27 cellular contexts compared by ENCODE assay signal in genomic region chr11:114719562-114719961, GRCh38. TPM values are rescaled to one million over a fixed set of nuclear protein-coding genes. Genes with fewer than 3 reads are reported as not detected.
"Had no signal": no experiment of that assay in that cellular context is flagged by ENCODE, and none has a peak within 500 bp of the region (broad histone marks: within the 10 kb centered on the region; RNA-seq: fewer than 3 reads in every experiment).

No MANE protein-coding gene starts in this region.

- H3K4me3 Mint-ChIP-seq: stimulated activated naive B cell treated with anti-CD40 and anti-IgM and Interleukin-4, amounts not matched to agents 10 μg/mL and 1 μg/mL and 100 μg/mL, for 72 hours; stimulated activated naive CD8-positive, alpha-beta T cell treated with anti-CD3 and anti-CD28 coated beads, Interleukin-15, amount 100 ng/mL, for 72 hours; stimulated activated naive CD8-positive, alpha-beta T cell treated with anti-CD3 and anti-CD28 coated beads, Interleukin-15, Interleukin-2, amounts not matched to agents 100 ng/mL and 50 ng/mL, for 24 hours; type B pancreatic cell had no signal

- H3K4me3 ChIP-seq: stomach, suprapubic skin, testis, thoracic aorta, thyroid gland, tibial artery, tibial nerve, transverse colon, upper lobe of left lung, upper lobe of right lung, uterus, vagina had no signal

- ATAC-seq: stimulated activated naive B cell treated with anti-CD40 and anti-IgM and Interleukin-4, amounts not matched to agents 10 μg/mL and 1 μg/mL and 100 μg/mL, for 72 hours; stimulated activated naive CD8-positive, alpha-beta T cell treated with anti-CD3 and anti-CD28 coated beads, Interleukin-15, amount 100 ng/mL, for 72 hours; stimulated activated naive CD8-positive, alpha-beta T cell treated with anti-CD3 and anti-CD28 coated beads, Interleukin-15, Interleukin-2, amounts not matched to agents 100 U/mL and 50 U/mL, for 24 hours; upper lobe of right lung had no signal

- H3K27ac Mint-ChIP-seq: stimulated activated naive B cell treated with anti-CD40 and anti-IgM and Interleukin-4, amounts not matched to agents 10 μg/mL and 1 μg/mL and 100 μg/mL, for 72 hours; stimulated activated naive CD8-positive, alpha-beta T cell treated with anti-CD3 and anti-CD28 coated beads, Interleukin-15, amount 100 ng/mL, for 72 hours; stimulated activated naive CD8-positive, alpha-beta T cell treated with anti-CD3 and anti-CD28 coated beads, Interleukin-15, Interleukin-2, amounts not matched to agents 100 ng/mL and 50 ng/mL, for 24 hours; type B pancreatic cell had no signal

- H3K9me3 Mint-ChIP-seq: stimulated activated naive B cell treated with anti-CD40 and anti-IgM and Interleukin-4, amounts not matched to agents 10 μg/mL and 1 μg/mL and 100 μg/mL, for 72 hours; stimulated activated naive CD8-positive, alpha-beta T cell treated with anti-CD3 and anti-CD28 coated beads, Interleukin-15, amount 100 ng/mL, for 72 hours; stimulated activated naive CD8-positive, alpha-beta T cell treated with anti-CD3 and anti-CD28 coated beads, Interleukin-15, Interleukin-2, amounts not matched to agents 100 ng/mL and 50 ng/mL, for 24 hours; type B pancreatic cell had no signal

- H3K36me3 Mint-ChIP-seq: stimulated activated naive B cell treated with anti-CD40 and anti-IgM and Interleukin-4, amounts not matched to agents 10 μg/mL and 1 μg/mL and 100 μg/mL, for 72 hours; type B pancreatic cell had no signal

- H3K27ac ChIP-seq: stomach, suprapubic skin, testis, thoracic aorta, thyroid gland, tibial artery, tibial nerve, transverse colon, upper lobe of left lung, upper lobe of right lung, uterus, vagina had no signal

- H3K27me3 Mint-ChIP-seq: stimulated activated naive B cell treated with anti-CD40 and anti-IgM and Interleukin-4, amounts not matched to agents 10 μg/mL and 1 μg/mL and 100 μg/mL, for 72 hours; stimulated activated naive CD8-positive, alpha-beta T cell treated with anti-CD3 and anti-CD28 coated beads, Interleukin-15, Interleukin-2, amounts not matched to agents 100 ng/mL and 50 ng/mL, for 24 hours had no signal

- H3K27me3 ChIP-seq: stomach, suprapubic skin, testis, thyroid gland, tibial artery, tibial nerve, transverse colon, upper lobe of left lung, upper lobe of right lung, uterus, vagina had no signal

- H3K4me1 ChIP-seq: stomach, suprapubic skin, testis, thyroid gland, tibial artery, tibial nerve, upper lobe of left lung, upper lobe of right lung, uterus, vagina had no signal

- DNase-seq: stimulated activated CD4-positive, alpha-beta T cell treated with anti-CD3 and anti-CD28 coated beads, Interleukin-2, amount 100 ng/mL, for 24 hours; stimulated activated CD4-positive, alpha-beta T cell treated with anti-CD3 and anti-CD28 coated beads, Interleukin-2, amount 100 ng/mL, for 48 hours; stimulated activated CD4-positive, alpha-beta T cell treated with anti-CD3 and anti-CD28 coated beads, Interleukin-4, amount 100 ng/mL, for 1 hour; stimulated activated CD4-positive, alpha-beta T cell treated with anti-CD3 and anti-CD28 coated beads, Interleukin-4, amount 100 ng/mL, for 24 hours; stimulated activated CD4-positive, alpha-beta T cell treated with anti-CD3 and anti-CD28 coated beads, Interleukin-4, amount 100 ng/mL, for 4 hours; stimulated activated CD8-positive, alpha-beta memory T cell treated with anti-CD3 and anti-CD28 coated beads, Interleukin-4, amount 100 ng/mL, for 48 hours; stimulated activated naive B cell treated with anti-CD40 and anti-IgM and Interleukin-4, amounts not matched to agents 10 μg/mL and 1 μg/mL and 100 μg/mL, for 72 hours; stimulated activated naive CD4-positive, alpha-beta T cell; stimulated activated naive CD4-positive, alpha-beta T cell treated with Interleukin-2 at 50 U/mL for 16 hours; stimulated activated naive CD8-positive, alpha-beta T cell treated with anti-CD3 and anti-CD28 coated beads, Interleukin-15, amount 100 ng/mL, for 72 hours; stimulated activated naive CD8-positive, alpha-beta T cell treated with anti-CD3 and anti-CD28 coated beads, Interleukin-15, Interleukin-2, amounts not matched to agents 100 U/mL and 50 U/mL, for 24 hours; stomach; substantia nigra; testis; thyroid gland; tibial artery; transverse colon; trophoblast cell; upper lobe of left lung; upper lobe of right lung; uterus had no signal

- H3K9me3 ChIP-seq: stomach, suprapubic skin, testis, thoracic aorta, thyroid gland, tibial artery, tibial nerve, transverse colon, upper lobe of left lung, upper lobe of right lung, uterus, vagina had no signal

- H3K4me1 Mint-ChIP-seq: stimulated activated naive B cell treated with anti-CD40 and anti-IgM and Interleukin-4, amounts not matched to agents 10 μg/mL and 1 μg/mL and 100 μg/mL, for 72 hours; stimulated activated naive CD8-positive, alpha-beta T cell treated with anti-CD3 and anti-CD28 coated beads, Interleukin-15, amount 100 ng/mL, for 72 hours had no signal

- H3K36me3 ChIP-seq: stomach, suprapubic skin, thoracic aorta, thyroid gland, tibial artery, tibial nerve, transverse colon, upper lobe of left lung, upper lobe of right lung, uterus, vagina had no signal

RNA-seq across cellular contexts. Expression of gene NXPE2, which starts 41.2 kb away (rescaled TPM):
- total RNA-seq: suprapubic skin, thoracic aorta, thyroid gland, upper lobe of right lung, vagina had no signal
